24 cellular contexts compared by ENCODE assay signal in the genomic region with DNA sequence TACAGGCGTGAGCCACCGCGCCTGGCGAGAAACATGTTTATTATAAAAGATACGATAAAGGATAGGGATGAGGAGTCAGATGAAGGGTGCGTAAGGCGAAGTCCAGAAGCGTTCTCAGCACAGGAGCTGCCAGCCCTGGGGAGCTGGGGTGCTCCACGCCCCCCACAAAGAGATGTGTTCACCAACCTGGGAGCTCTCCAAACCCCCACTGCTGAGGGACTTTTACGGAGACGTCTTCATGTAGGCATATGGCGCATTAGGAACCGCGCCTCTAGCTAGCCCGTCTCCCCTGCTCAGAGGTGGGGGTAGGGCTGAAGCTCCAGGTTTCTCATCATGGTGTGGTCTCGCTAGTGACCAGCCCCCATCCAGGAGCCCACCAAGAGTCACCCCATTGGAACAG. TPM values are rescaled to one million over a fixed set of nuclear protein-coding genes. Genes with fewer than 3 reads are reported as not detected.
DNase-seq lines count a peak whose midpoint lies in the region; ATAC-seq and TF ChIP-seq lines count a peak whose summit lies in the region.
"Had no signal": no experiment of that assay in that cellular context is flagged by ENCODE, and none has a peak within 500 bp of the region (broad histone marks: within the 10 kb centered on the region; RNA-seq: fewer than 3 reads in every experiment).

No MANE protein-coding gene starts in this region.

- no peaks in the 10 kb centered on the region for H3K36me3 ChIP-seq in spleen
- H3K36me3 ChIP-seq: BE2C, BLaER1 had no signal

- POLR2A ChIA-PET in activated CD4-positive, alpha-beta T cell treated with anti-CD3 and anti-CD28 coated beads, Interleukin-2, amount 10 ng/mL, durations not matched to agents 7 days and 5 days (lab: Charles Lee): no interaction called here

- H3K4me3 Mint-ChIP-seq in activated CD4-positive, alpha-beta T cell treated with anti-CD3 and anti-CD28 coated beads, Interleukin-2, amount 10 ng/mL, durations not matched to agents 7 days and 5 days: no peak overlapping the region
- H3K4me3 Mint-ChIP-seq: CD14-positive monocyte; CD8-positive, alpha-beta memory T cell had no signal

- intact Hi-C loops in posterior vena cava (cut with DNase I) (no loop called here), spleen (cut with DNase I; ENCODE audit: low total_unique reads) (no loop called here)

- H3K27ac Mint-ChIP-seq in activated CD4-positive, alpha-beta T cell treated with anti-CD3 and anti-CD28 coated beads, Interleukin-2, amount 10 ng/mL, durations not matched to agents 7 days and 5 days: peak overlapping the region; percentile 46
- H3K27ac Mint-ChIP-seq: CD14-positive monocyte had no signal

- no peaks in the 10 kb centered on the region for H3K9me3 Mint-ChIP-seq in activated CD4-positive, alpha-beta T cell treated with anti-CD3 and anti-CD28 coated beads, Interleukin-2, amount 10 ng/mL, durations not matched to agents 7 days and 5 days
- H3K9me3 Mint-ChIP-seq: CD14-positive monocyte; CD4-positive, alpha-beta memory T cell; CD8-positive, alpha-beta memory T cell had no signal

- no peak for TF ChIP-seq POLR2A in spleen (IDR thresholded peaks at IDR 0.05)

- peaks cover 2 to 53% (median 30%) of the 10 kb centered on the region in 7 donors for H3K27me3 ChIP-seq in spleen (replicated peaks in 1 of 7)

- no peak for DNase-seq in activated CD4-positive, alpha-beta T cell treated with anti-CD3 and anti-CD28 coated beads, Interleukin-2, amount 10 ng/mL, durations not matched to agents 7 days and 5 days
- DNase-seq in activated CD4-positive, alpha-beta T cell treated with anti-CD3 and anti-CD28 coated beads, Interleukin-2, amount 50 U/mL, for 1 hour: no peak
- DNase-seq in posterior vena cava (ENCODE audit: low spot score) (peak; percentile 48), spleen (peak; percentile 54)
- DNase-seq in stimulated activated naive CD4-positive, alpha-beta T cell treated with Interleukin-2 at 50 U/mL for 16 hours (lab: John Stamatoyannopoulos, UW): no peak
- DNase-seq: 8988T; ACHN; BE2C; C1 segment of cervical spinal cord; CD4-positive, alpha-beta memory T cell; CD4-positive, CD25-positive, alpha-beta regulatory T cell; CD8-positive, alpha-beta memory T cell; COR-L47; DMS 273 treated with DMSO at 0.1 percent for 48 hours; DMS153; DMS53; DMS79; DND-41; EL; GDM1 had no signal

- no peak overlapping the region for H3K4me3 ChIP-seq in spleen
- H3K4me3 ChIP-seq: BLaER1, GM12878 had no signal

- no peak for TF ChIP-seq CTCF in spleen (IDR thresholded peaks at IDR 0.05 in 8 of 11, conservative IDR thresholded peaks at IDR 0.05 in 3 of 11)

- H3K27me3 Mint-ChIP-seq in activated CD4-positive, alpha-beta T cell treated with anti-CD3 and anti-CD28 coated beads, Interleukin-2, amount 10 ng/mL, durations not matched to agents 7 days and 5 days: peaks cover 40% of the 10 kb centered on the region
- H3K27me3 Mint-ChIP-seq: CD4-positive, alpha-beta memory T cell had no signal

- ATAC-seq in GM21723 (IDR thresholded peaks at IDR 0.05; ENCODE audit: unreplicated experiment): no peak
- ATAC-seq: GM12878 had no signal

- H3K4me1 ChIP-seq in spleen: peaks cover 10 to 27% (median 22%) of the 10 kb centered on the region in 6 donors
- H3K4me1 ChIP-seq: BE2C had no signal

- CTCF ChIA-PET in activated CD4-positive, alpha-beta T cell treated with anti-CD3 and anti-CD28 coated beads, Interleukin-2, amount 10 ng/mL, durations not matched to agents 7 days and 5 days (lab: Charles Lee): interaction anchor here (1.2 kb wide), 1 partner anchor 24 kb away, joined by 3 read pairs; no protein-coding TSS in a partner anchor

- WGBS in spleen, 5 donors: 85 to 92% (median 90%) methylated on average over 14 to 16 of the region's 16 CpGs

- peaks cover 9% of the 10 kb centered on the region for H3K4me1 Mint-ChIP-seq in activated CD4-positive, alpha-beta T cell treated with anti-CD3 and anti-CD28 coated beads, Interleukin-2, amount 10 ng/mL, durations not matched to agents 7 days and 5 days

- H3K9me3 ChIP-seq in spleen: no peaks in the 10 kb centered on the region
- H3K9me3 ChIP-seq: BE2C, BLaER1 had no signal

- no peaks in the 10 kb centered on the region for H3K36me3 Mint-ChIP-seq in activated CD4-positive, alpha-beta T cell treated with anti-CD3 and anti-CD28 coated beads, Interleukin-2, amount 10 ng/mL, durations not matched to agents 7 days and 5 days (ENCODE audit: low read depth)
- H3K36me3 Mint-ChIP-seq: CD4-positive, alpha-beta memory T cell; CD4-positive, CD25-positive, alpha-beta regulatory T cell; CD8-positive, alpha-beta memory T cell had no signal

- H3K27ac ChIP-seq in spleen: no peak overlapping the region
- H3K27ac ChIP-seq: BLaER1 had no signal

RNA-seq across cellular contexts. Expression of gene ZBED4, which starts 8.4 kb away (rescaled TPM):
- total RNA-seq in activated CD4-positive, alpha-beta T cell treated with anti-CD3 and anti-CD28 coated beads, Interleukin-2, amount 10 ng/mL, durations not matched to agents 7 days and 5 days: 10 to 100 TPM; 20.0 to 20.8 TPM
- total RNA-seq in posterior vena cava (1 to 10 TPM; 7.3 to 8.5 TPM), spleen (10 to 100 TPM; 10.1 to 23.2 (median 16.1) TPM)
- polyA plus RNA-seq in spleen: 1 to 10 TPM; 2.9 to 5.3 (median 3.5) TPM

RNA-seq across cellular contexts. Expression of gene BRD1, which starts 17.6 kb away (rescaled TPM):
- total RNA-seq in activated CD4-positive, alpha-beta T cell treated with anti-CD3 and anti-CD28 coated beads, Interleukin-2, amount 10 ng/mL, durations not matched to agents 7 days and 5 days: 10 to 100 TPM; 46.9 to 49.2 TPM
- total RNA-seq in posterior vena cava (10 to 100 TPM; 20.8 to 21.7 TPM), spleen (10 to 100 TPM; 35.3 to 59.6 (median 46.9) TPM)
- polyA plus RNA-seq in spleen: 10 to 100 TPM; 14.2 to 23.1 (median 17.6) TPM

Comparison
In these comparisons a context has a peak if more than half of its experiments do, and no peak if none do; other contexts are left out.
1. DNase-seq: peak in posterior vena cava (single experiment) and spleen (single experiment); none in activated CD4-positive, alpha-beta T cell treated with anti-CD3 and anti-CD28 coated beads, Interleukin-2, amount 10 ng/mL, durations not matched to agents 7 days and 5 days (single experiment), activated CD4-positive, alpha-beta T cell treated with anti-CD3 and anti-CD28 coated beads, Interleukin-2, amount 50 U/mL, for 1 hour (single experiment) and stimulated activated naive CD4-positive, alpha-beta T cell treated with Interleukin-2 at 50 U/mL for 16 hours (single experiment).